In genomic region chr3:45554001-45554691, GRCh38 we compare ENCODE assay signal across 10 cellular contexts. TPM values are rescaled to one million over a fixed set of nuclear protein-coding genes. Genes with fewer than 3 reads are reported as not detected.
DNase-seq lines count a peak whose midpoint lies in the region; ATAC-seq, FAIRE-seq and TF ChIP-seq lines count a peak whose summit lies in the region.
"Had no signal": no experiment of that assay in that cellular context is flagged by ENCODE, and none has a peak within 500 bp of the region (broad histone marks: within the 10 kb centered on the region; RNA-seq: fewer than 3 reads in every experiment).

No MANE protein-coding gene starts in this region.

- peak; percentile 4 for DNase-seq in NCI-H2171 treated with DMSO at 0.1 percent for 48 hours (lab: John Stamatoyannopoulos, UW)
- DNase-seq in NCI-H2171 (lab: John Stamatoyannopoulos, UW) = no peak
- peak; percentile 69 for DNase-seq in astrocyte (ENCODE audit: low read depth)
- DNase-seq in mesothelial cell of epicardium (ENCODE audit: low spot score in 2 of 2, unreplicated experiment in 2 of 2) = no peak
- DNase-seq in SW480 (ENCODE audit: low spot score) = no peak
- no peak for DNase-seq in GM19239 (ENCODE audit: insufficient read length, low spot score)
- no peak for DNase-seq in stimulated activated naive CD4-positive, alpha-beta T cell treated with Interleukin-2 at 50 U/mL for 16 hours (lab: John Stamatoyannopoulos, UW)

- no peaks in the 10 kb centered on the region for H3K36me3 ChIP-seq in astrocyte (ENCODE audit: insufficient read depth, low read length)
- H3K36me3 ChIP-seq: tibial artery had no signal

- peak overlapping the region; percentile 1 for H3K27ac ChIP-seq in astrocyte (ENCODE audit: low read depth, low read length)

- H3K4me2 ChIP-seq in astrocyte (ENCODE audit: low read length) = peak overlapping the region; percentile 40
- H3K4me2 ChIP-seq: A549 had no signal

- H3K36me3 Mint-ChIP-seq in astrocyte (ENCODE audit: low read depth, unreplicated experiment) (peaks cover 2% of the 10 kb centered on the region), mesothelial cell of epicardium (no peaks in the 10 kb centered on the region)

- TF ChIP-seq CTCF in astrocyte (IDR thresholded peaks at IDR 0.05; ENCODE audit: insufficient read depth, low read depth, low read length) (no peak), mesothelial cell of epicardium (IDR thresholded peaks at IDR 0.05; ENCODE audit: unreplicated experiment) (no peak)

- peaks cover 43% of the 10 kb centered on the region for H3K4me1 ChIP-seq in astrocyte (ENCODE audit: insufficient read depth, low read length)

- H2AFZ ChIP-seq in astrocyte (ENCODE audit: low read depth, low read length) = no peak overlapping the region

- H3K27ac Mint-ChIP-seq in astrocyte (ENCODE audit: unreplicated experiment) (peak overlapping the region; percentile 89), mesothelial cell of epicardium (peak overlapping the region; percentile 50)

- no peaks in the 10 kb centered on the region for H4K20me1 ChIP-seq in astrocyte (ENCODE audit: insufficient read depth, low read length)

- H3K79me2 ChIP-seq in astrocyte (ENCODE audit: insufficient read depth, low read length) = no peaks in the 10 kb centered on the region

- H3K9me3 Mint-ChIP-seq in astrocyte (ENCODE audit: unreplicated experiment) (no peaks in the 10 kb centered on the region), mesothelial cell of epicardium (no peaks in the 10 kb centered on the region)

- H3K4me1 Mint-ChIP-seq in astrocyte (ENCODE audit: low read depth, unreplicated experiment) = peaks cover 52% of the 10 kb centered on the region
- peaks cover 29% of the 10 kb centered on the region for H3K4me1 Mint-ChIP-seq in mesothelial cell of epicardium

- H3K4me3 Mint-ChIP-seq in astrocyte (ENCODE audit: unreplicated experiment) (no peak overlapping the region), mesothelial cell of epicardium (no peak overlapping the region)

- ATAC-seq in HG03558 (IDR thresholded peaks at IDR 0.05; ENCODE audit: extremely low read depth, unreplicated experiment) = peak; percentile 50
- ATAC-seq: A549 had no signal

- H3K27me3 Mint-ChIP-seq in astrocyte (ENCODE audit: low read depth, unreplicated experiment) (no peaks in the 10 kb centered on the region), mesothelial cell of epicardium (ENCODE audit: low read depth) (no peaks in the 10 kb centered on the region)

- H3K9ac ChIP-seq in astrocyte (ENCODE audit: low read length) = peak overlapping the region; percentile 20

- no peaks in the 10 kb centered on the region for H3K27me3 ChIP-seq in astrocyte (ENCODE audit: insufficient read depth, low read length)
- H3K27me3 ChIP-seq: tibial artery had no signal

- no peaks in the 10 kb centered on the region for H3K9me3 ChIP-seq in astrocyte (ENCODE audit: insufficient read depth, low read depth, low read length)
- H3K9me3 ChIP-seq: A549, tibial artery had no signal

- FAIRE-seq in astrocyte (lab: Jason Lieb, UNC) = no peak
- FAIRE-seq in GM19239 (lab: Jason Lieb, UNC) = no peak
- FAIRE-seq: A549 had no signal

- no peak overlapping the region for H3K4me3 ChIP-seq in astrocyte (ENCODE audit: insufficient read depth, low read depth, low read length)
- H3K4me3 ChIP-seq: A549, tibial artery had no signal

RNA-seq across cellular contexts. Expression of gene LIMD1, which starts 40.4 kb away (rescaled TPM):
- 27.2 and 28.4 TPM in 2 replicates for total RNA-seq in astrocyte
- 27.8 to 28.7 TPM (median 27.8 TPM) in 3 replicates for total RNA-seq in mesothelial cell of epicardium

Comparison
In these comparisons a context has a peak if more than half of its experiments do, and no peak if none do; other contexts are left out.
1. DNase-seq: peak in NCI-H2171 treated with DMSO at 0.1 percent for 48 hours (single experiment) and astrocyte (single experiment); none in NCI-H2171 (single experiment), mesothelial cell of epicardium (0 of 2), SW480 (single experiment), GM19239 (single experiment) and stimulated activated naive CD4-positive, alpha-beta T cell treated with Interleukin-2 at 50 U/mL for 16 hours (single experiment).